10 cellular contexts compared by ENCODE assay signal in genomic region chr7:132930881-132931280, GRCh38.
DNase-seq lines count a peak whose midpoint lies in the region; ATAC-seq and TF ChIP-seq lines count a peak whose summit lies in the region.
"Had no signal": no experiment of that assay in that cellular context is flagged by ENCODE, and none has a peak within 500 bp of the region (broad histone marks: within the 10 kb centered on the region; RNA-seq: fewer than 3 reads in every experiment).

No MANE protein-coding gene starts in this region.

- intact Hi-C loops in dorsolateral prefrontal cortex (cut with DNase I): no loop called here

- no peaks in the 10 kb centered on the region for H3K27me3 ChIP-seq in dorsolateral prefrontal cortex

- H3K4me1 Mint-ChIP-seq in nephron progenitor cell: peaks cover 11% of the 10 kb centered on the region
- H3K4me1 Mint-ChIP-seq in activated CD4-positive, alpha-beta memory T cell treated with anti-CD3 and anti-CD28 coated beads, Interleukin-2, amount 10 ng/mL, durations not matched to agents 7 days and 5 days: peaks cover 14% of the 10 kb centered on the region

- CTCF ChIA-PET in activated CD4-positive, alpha-beta memory T cell treated with anti-CD3 and anti-CD28 coated beads, Interleukin-2, amount 10 ng/mL, durations not matched to agents 7 days and 5 days (lab: Charles Lee): no interaction called here

- no peak overlapping the region for H3K4me3 ChIP-seq in dorsolateral prefrontal cortex

- no peak for ATAC-seq in HG03342 (IDR thresholded peaks at IDR 0.05; ENCODE audit: unreplicated experiment)

- H3K27ac ChIP-seq in dorsolateral prefrontal cortex: no peak overlapping the region

- H3K4me3 Mint-ChIP-seq in nephron progenitor cell: no peak overlapping the region
- H3K4me3 Mint-ChIP-seq in activated CD4-positive, alpha-beta memory T cell treated with anti-CD3 and anti-CD28 coated beads, Interleukin-2, amount 10 ng/mL, durations not matched to agents 7 days and 5 days: no peak overlapping the region
- H3K4me3 Mint-ChIP-seq: activated naive CD4-positive, alpha-beta T cell treated with anti-CD3 and anti-CD28 coated beads, Interleukin-2, amount 50 U/mL, for 24 hours had no signal

- TF ChIP-seq CTCF in dorsolateral prefrontal cortex (IDR thresholded peaks at IDR 0.05 in 54 of 56, conservative IDR thresholded peaks at IDR 0.05 in 2 of 56; ENCODE audit: low read depth in 1 of 56, partially characterized antibody in 56 of 56): peak in 54 of 56 donors; percentile 20 to 76 (median 51)
- peak; percentile 21 for TF ChIP-seq CTCF in nephron progenitor cell (IDR thresholded peaks at IDR 0.05)

- DNase-seq in ELR (ENCODE audit: low read depth) (peak; percentile 10), NAMALWA (ENCODE audit: low spot score) (peak; percentile 19), dorsolateral prefrontal cortex (no peak), nephron progenitor cell (no peak)
- no peak for DNase-seq in activated CD4-positive, alpha-beta memory T cell treated with anti-CD3 and anti-CD28 coated beads, Interleukin-2, amount 10 ng/mL, durations not matched to agents 7 days and 5 days
- no peak for DNase-seq in stimulated activated CD4-positive, alpha-beta T cell treated with anti-CD3 and anti-CD28 coated beads, Interleukin-2, amount 100 ng/mL, for 48 hours
- DNase-seq in stimulated activated CD4-positive, alpha-beta T cell treated with anti-CD3 and anti-CD28 coated beads, Interleukin-12 subunit alpha, Interleukin-12 subunit beta, amount 100 ng/mL, for 4 hours: no peak
- DNase-seq: SW 1271 had no signal

- H3K36me3 Mint-ChIP-seq in nephron progenitor cell (ENCODE audit: low read depth): peaks cover 32% of the 10 kb centered on the region
- H3K36me3 Mint-ChIP-seq in activated CD4-positive, alpha-beta memory T cell treated with anti-CD3 and anti-CD28 coated beads, Interleukin-2, amount 10 ng/mL, durations not matched to agents 7 days and 5 days (ENCODE audit: low read depth): peaks cover 11% of the 10 kb centered on the region

- H3K27me3 Mint-ChIP-seq in nephron progenitor cell (ENCODE audit: low read depth, poor library complexity): no peaks in the 10 kb centered on the region
- no peaks in the 10 kb centered on the region for H3K27me3 Mint-ChIP-seq in activated CD4-positive, alpha-beta memory T cell treated with anti-CD3 and anti-CD28 coated beads, Interleukin-2, amount 10 ng/mL, durations not matched to agents 7 days and 5 days
- H3K27me3 Mint-ChIP-seq: activated naive CD4-positive, alpha-beta T cell treated with anti-CD3 and anti-CD28 coated beads, Interleukin-2, amount 50 U/mL, for 24 hours had no signal

- H3K9me3 Mint-ChIP-seq in nephron progenitor cell: peaks cover 5% of the 10 kb centered on the region
- no peaks in the 10 kb centered on the region for H3K9me3 Mint-ChIP-seq in activated CD4-positive, alpha-beta memory T cell treated with anti-CD3 and anti-CD28 coated beads, Interleukin-2, amount 10 ng/mL, durations not matched to agents 7 days and 5 days
- H3K9me3 Mint-ChIP-seq: activated naive CD4-positive, alpha-beta T cell treated with anti-CD3 and anti-CD28 coated beads, Interleukin-2, amount 50 U/mL, for 24 hours had no signal

- POLR2A ChIA-PET in activated CD4-positive, alpha-beta memory T cell treated with anti-CD3 and anti-CD28 coated beads, Interleukin-2, amount 10 ng/mL, durations not matched to agents 7 days and 5 days (lab: Charles Lee): no interaction called here

- H3K27ac Mint-ChIP-seq in nephron progenitor cell: no peak overlapping the region
- no peak overlapping the region for H3K27ac Mint-ChIP-seq in activated CD4-positive, alpha-beta memory T cell treated with anti-CD3 and anti-CD28 coated beads, Interleukin-2, amount 10 ng/mL, durations not matched to agents 7 days and 5 days
- H3K27ac Mint-ChIP-seq: activated naive CD4-positive, alpha-beta T cell treated with anti-CD3 and anti-CD28 coated beads, Interleukin-2, amount 50 U/mL, for 24 hours had no signal

Comparison
In these comparisons a context has a peak if more than half of its experiments do, and no peak if none do; other contexts are left out.
1. DNase-seq: peak in ELR (single experiment) and NAMALWA (single experiment); none in dorsolateral prefrontal cortex (0 of 10), nephron progenitor cell (single experiment), activated CD4-positive, alpha-beta memory T cell treated with anti-CD3 and anti-CD28 coated beads, Interleukin-2, amount 10 ng/mL, durations not matched to agents 7 days and 5 days (single experiment), stimulated activated CD4-positive, alpha-beta T cell treated with anti-CD3 and anti-CD28 coated beads, Interleukin-2, amount 100 ng/mL, for 48 hours (0 of 2) and stimulated activated CD4-positive, alpha-beta T cell treated with anti-CD3 and anti-CD28 coated beads, Interleukin-12 subunit alpha, Interleukin-12 subunit beta, amount 100 ng/mL, for 4 hours (single experiment).